In genomic region chr10:91907033-91907594, GRCh38 we compare ENCODE assay signal across 11 cellular contexts. TPM values are rescaled to one million over a fixed set of nuclear protein-coding genes. Genes with fewer than 3 reads are reported as not detected.
A peak's percentile ranks its signal among the peaks of the same experiment; 100 is the strongest.
DNase-seq lines count a peak whose midpoint lies in the region; ATAC-seq, FAIRE-seq and TF ChIP-seq lines count a peak whose summit lies in the region.
"Had no signal": no experiment of that assay in that cellular context is flagged by ENCODE, and none has a peak within 500 bp of the region (broad histone marks: within the 10 kb centered on the region; RNA-seq: fewer than 3 reads in every experiment).

No MANE protein-coding gene starts in this region.

- H3K27ac Mint-ChIP-seq in T-helper 2 cell treated with Interferon-gamma antibody and Interleukin-4, amounts not matched to agents 5 μg/mL and 100 μg/mL, for 36 hours, result no peak overlapping the region

- POLR2A ChIA-PET in H1 (lab: Charles Lee; ENCODE audit: partially characterized antibody), result interaction anchor here (1.2 to 2.6 kb wide), 5 partner anchors 10 to 42 kb away, joined by 3 to 26 read pairs (median 14); partner anchors contain the start of gene BTAF1

- H3K4me3 Mint-ChIP-seq in T-helper 2 cell treated with Interferon-gamma antibody and Interleukin-4, amounts not matched to agents 5 μg/mL and 100 μg/mL, for 36 hours, result peak overlapping the region; percentile 89

- H3K4me1 Mint-ChIP-seq in T-helper 2 cell treated with Interferon-gamma antibody and Interleukin-4, amounts not matched to agents 5 μg/mL and 100 μg/mL, for 36 hours (ENCODE audit: low read depth), result peaks cover 27% of the 10 kb centered on the region

- no peak overlapping the region for H2BK120ac ChIP-seq in H1 (replicated peaks; ENCODE audit: low read depth, low read length)

- no peak overlapping the region for H3K14ac ChIP-seq in H1 (ENCODE audit: insufficient read length)

- peaks cover 16% of the 10 kb centered on the region for H3K79me2 ChIP-seq in Loucy (ENCODE audit: insufficient read depth, low read length)
- H3K79me2 ChIP-seq in H1 (ENCODE audit: control insufficient read depth in 1 of 2, insufficient read depth in 2 of 2, low read length in 2 of 2), result peaks cover 10 to 36% of the 10 kb centered on the region in 2 experiments

- H3K56ac ChIP-seq in H1 (replicated peaks; ENCODE audit: insufficient read length, low read depth, low read length), result no peak overlapping the region

- no peak for TF ChIP-seq CTCF in Loucy (conservative IDR thresholded peaks at IDR 0.05; ENCODE audit: low read length)
- TF ChIP-seq CTCF in H1 (IDR thresholded peaks at IDR 0.05; ENCODE audit: control extremely low read depth in 1 of 3, insufficient read depth in 1 of 3, low read depth in 1 of 3, low read length in 3 of 3), result no peak

- H3K23me2 ChIP-seq in H1 (ENCODE audit: low read depth, low read length), result peaks cover 15% of the 10 kb centered on the region

- H4K8ac ChIP-seq in H1 (ENCODE audit: extremely low read depth, insufficient read depth, low read length), result no peak overlapping the region

- no peak overlapping the region for H2BK12ac ChIP-seq in H1 (ENCODE audit: low read depth, low read length)

- no peak for FAIRE-seq in H1 (lab: Jason Lieb, UNC)
- FAIRE-seq: colon had no signal

- no peak overlapping the region for H4K91ac ChIP-seq in H1 (replicated peaks; ENCODE audit: insufficient read length, low read length)

- H3K4me3 ChIP-seq in Loucy (ENCODE audit: low read length, poor library complexity, severe bottlenecking) (peak overlapping the region; percentile 85), H1 (ENCODE audit: extremely low read depth in 1 of 4, insufficient read depth in 2 of 4, low read depth in 3 of 4, low read length in 4 of 4) (peak overlapping the region; percentile 69 to 88 (median 80)), neuron (ENCODE audit: low read length) (peak overlapping the region; percentile 84)

- no peak overlapping the region for H2BK15ac ChIP-seq in H1 (ENCODE audit: low read length)

- H4K5ac ChIP-seq in H1 (ENCODE audit: insufficient read length, low read depth, low read length), result no peak overlapping the region

- CTCF ChIA-PET in H1 (lab: Charles Lee; ENCODE audit: partially characterized antibody), result interaction anchor here (0.6 to 2.5 kb wide), 5 partner anchors 18 to 738 kb away, joined by 3 to 10 read pairs (median 5); no protein-coding TSS in a partner anchor

- WGBS in H1 (ENCODE audit: extremely low coverage in 1 of 2, insufficient coverage in 1 of 2, insufficient read length in 1 of 2, insufficient replicate concordance in 2 of 2, low coverage in 1 of 2, low lambda C conversion rate in 2 of 2, missing lambda C conversion rate in 1 of 2), 2 experiments, result 95% methylated on average over 5 of the region's 5 CpGs; no CpG with 5 or more reads in 1 of the 2 experiments

- peaks cover 24% of the 10 kb centered on the region for H3K4me1 ChIP-seq in Loucy (ENCODE audit: insufficient read depth, low read length, poor library complexity, severe bottlenecking)
- peaks cover 1 to 8% (median 6%) of the 10 kb centered on the region in 4 experiments; a peak in 3 of 7 replicates for H3K4me1 ChIP-seq in H1 (replicated peaks in 1 of 4; ENCODE audit: control insufficient read depth in 3 of 4, insufficient read depth in 4 of 4, low read length in 3 of 4)
- H3K4me1 ChIP-seq in neuron (ENCODE audit: insufficient read depth, low read length), result peaks cover 26% of the 10 kb centered on the region

- H3K36me3 Mint-ChIP-seq in T-helper 2 cell treated with Interferon-gamma antibody and Interleukin-4, amounts not matched to agents 5 μg/mL and 100 μg/mL, for 36 hours (ENCODE audit: low read depth), result peaks cover 3% of the 10 kb centered on the region

- peak overlapping the region; percentile 75 for H3K9ac ChIP-seq in Loucy (ENCODE audit: low read depth, low read length, poor library complexity, severe bottlenecking)
- H3K9ac ChIP-seq in H1 (replicated peaks in 1 of 4; ENCODE audit: extremely low read depth in 1 of 4, low read depth in 3 of 4, low read length in 3 of 4), result no peak overlapping the region

- peaks cover 3% of the 10 kb centered on the region for H3K9me3 Mint-ChIP-seq in T-helper 2 cell treated with Interferon-gamma antibody and Interleukin-4, amounts not matched to agents 5 μg/mL and 100 μg/mL, for 36 hours

- H2BK20ac ChIP-seq in H1 (ENCODE audit: low read length), result no peak overlapping the region

- H2AFZ ChIP-seq in Loucy (ENCODE audit: low read length), result no peak overlapping the region
- H2AFZ ChIP-seq in H1 (ENCODE audit: low read length), result no peak overlapping the region
- no peak overlapping the region for H2AFZ ChIP-seq in neuron (ENCODE audit: low read depth, low read length)

- 0 out of 2 replicates have a peak overlapping the region, but pooled peaks have one; percentile 72 for H2BK5ac ChIP-seq in H1 (ENCODE audit: low read depth, low read length)

- DNase-seq in T-helper 2 cell treated with Interferon-gamma antibody and Interleukin-4, amounts not matched to agents 5 μg/mL and 100 μg/mL, for 36 hours (ENCODE audit: low spot score), result no peak
- DNase-seq in T-helper 2 cell, result no peak
- DNase-seq in H1 (ENCODE audit: low read depth in 1 of 2, low spot score in 2 of 2), result no peak
- no peak for DNase-seq in NCI-H1417 (lab: John Stamatoyannopoulos, UW)
- DNase-seq: NCI-H2171, SIG-M5 had no signal

- H3K18ac ChIP-seq in H1 (ENCODE audit: extremely low read depth, low read length), result no peak overlapping the region

- no peak overlapping the region for H3K23ac ChIP-seq in H1 (ENCODE audit: insufficient read length)

- H3F3A ChIP-seq in Loucy (ENCODE audit: low read depth), result peaks cover 6% of the 10 kb centered on the region; the same call in 1 of the 2 replicates

- H3K27me3 ChIP-seq in Loucy (ENCODE audit: insufficient read depth, low read length, poor library complexity, severe bottlenecking) (no peaks in the 10 kb centered on the region), H1 (replicated peaks in 1 of 4; ENCODE audit: control insufficient read depth in 3 of 4, extremely low read depth in 1 of 4, insufficient read depth in 3 of 4, low read length in 3 of 4) (no peaks in the 10 kb centered on the region), neuron (ENCODE audit: insufficient read depth, low read length) (no peaks in the 10 kb centered on the region)

- ATAC-seq in GM19467 (IDR thresholded peaks at IDR 0.05; ENCODE audit: unreplicated experiment), result no peak
- ATAC-seq in HG02610 (IDR thresholded peaks at IDR 0.05; ENCODE audit: unreplicated experiment), result no peak

- H3K9me3 ChIP-seq in Loucy (ENCODE audit: insufficient read depth, low read depth, low read length), result no peaks in the 10 kb centered on the region
- H3K9me3 ChIP-seq in H1 (ENCODE audit: insufficient read depth in 2 of 2, low read depth in 1 of 2, low read length in 1 of 2), result no peaks in the 10 kb centered on the region
- H3K9me3 ChIP-seq in neuron (ENCODE audit: low read length), result peaks cover 6% of the 10 kb centered on the region

- H3K4ac ChIP-seq in H1 (replicated peaks; ENCODE audit: insufficient read length, low read depth, low read length), result no peak overlapping the region

- H3K27me3 Mint-ChIP-seq in T-helper 2 cell treated with Interferon-gamma antibody and Interleukin-4, amounts not matched to agents 5 μg/mL and 100 μg/mL, for 36 hours (ENCODE audit: low read depth), result peaks cover 3% of the 10 kb centered on the region

- H3K4me2 ChIP-seq in Loucy (ENCODE audit: low read depth, low read length, poor library complexity, severe bottlenecking) (peak overlapping the region; percentile 89), H1 (ENCODE audit: insufficient read depth in 1 of 2, low read depth in 2 of 2, low read length in 2 of 2) (peak overlapping the region; percentile 62 to 78)

- TF ChIP-seq POLR2A in H1 (IDR thresholded peaks at IDR 0.05; ENCODE audit: control extremely low read depth in 1 of 2, low read depth in 2 of 2, low read length in 2 of 2), result no peak

- H4K20me1 ChIP-seq in Loucy (ENCODE audit: insufficient read depth, low read length, poor library complexity, severe bottlenecking) (no peaks in the 10 kb centered on the region), H1 (replicated peaks in 1 of 2; ENCODE audit: control insufficient read depth in 1 of 2, insufficient read depth in 2 of 2, low read length in 2 of 2) (no peaks in the 10 kb centered on the region)

- H3K79me1 ChIP-seq in H1 (ENCODE audit: low read depth, low read length), result peaks cover 5% of the 10 kb centered on the region; the same call in 1 of the 2 replicates

- TF ChIP-seq RAD21 in H1 (IDR thresholded peaks at IDR 0.05 in 1 of 2, conservative IDR thresholded peaks at IDR 0.05 in 1 of 2; ENCODE audit: low read depth in 2 of 2, low read length in 2 of 2), result no peak

- no peaks in the 10 kb centered on the region for H3K36me3 ChIP-seq in Loucy (ENCODE audit: insufficient read depth, low read length)
- peaks cover 2 to 29% (median 10%) of the 10 kb centered on the region in 4 experiments; a peak in 5 of 8 replicates for H3K36me3 ChIP-seq in H1 (ENCODE audit: control insufficient read depth in 2 of 4, insufficient read depth in 4 of 4, low read length in 3 of 4)
- H3K36me3 ChIP-seq in neuron (ENCODE audit: insufficient read depth, low read length), result peaks cover 21% of the 10 kb centered on the region

- TF ChIP-seq EP300 in H1 (IDR thresholded peaks at IDR 0.05; ENCODE audit: borderline replicate concordance in 1 of 2, low read depth in 2 of 2, low read length in 2 of 2), result no peak

- H3K9me2 ChIP-seq in Loucy (replicated peaks; ENCODE audit: low read depth, low read length), result no peaks in the 10 kb centered on the region

- 0 out of 2 replicates have a peak overlapping the region, but pooled peaks have one; percentile 88 for H2AK5ac ChIP-seq in H1 (ENCODE audit: low read depth, low read length)

- no peak overlapping the region for H3K27ac ChIP-seq in H1 (ENCODE audit: low read depth, low read length)

RNA-seq across cellular contexts. Expression of gene FGFBP3, which starts 2.2 kb away (rescaled TPM):
- 115 and 120 TPM in 2 replicates for total RNA-seq in H1 (2021; fragmentation: NEBNext Ultra II Directional; extraction: Animal tissue kit (Norgen Biotek cat#: 25700))
- 54.6 and 55.8 TPM in 2 replicates for polyA plus RNA-seq in H1 (2011; rRNA removed)
- polyA plus RNA-seq in H1 (2011; cell fraction: cytosol; rRNA removed), result 53.2 TPM
- polyA plus RNA-seq in H1 (2011; cell fraction: nucleus; rRNA removed), result 32.4 TPM
- 128 to 197 TPM (median 154 TPM) in 4 replicates for polyA plus RNA-seq in H1 (2012, experiment 1 of 2)
- 79.1 TPM for polyA plus RNA-seq in H1 (2012, experiment 2 of 2)
- 168 TPM for polyA plus RNA-seq in H1 (2013, experiment 1 of 2)
- 221 TPM for polyA plus RNA-seq in H1 (2013, experiment 2 of 2)
- polyA minus RNA-seq in H1 (2011; rRNA and poly(A)+ RNA removed), result 14.3 and 15.7 TPM in 2 replicates
- polyA minus RNA-seq in H1 (2011; cell fraction: cytosol; rRNA and poly(A)+ RNA removed), result 34.3 TPM
- polyA minus RNA-seq in H1 (2011; cell fraction: nucleus; rRNA and poly(A)+ RNA removed), result 20.6 TPM

RNA-seq across cellular contexts. Expression of gene BTAF1, which starts 16.5 kb away (rescaled TPM):
- total RNA-seq in H1 (2021; fragmentation: NEBNext Ultra II Directional; extraction: Animal tissue kit (Norgen Biotek cat#: 25700)), result 39.1 TPM in 2 replicates
- 15.6 and 24.5 TPM in 2 replicates for polyA plus RNA-seq in H1 (2011; rRNA removed)
- 25.1 TPM for polyA plus RNA-seq in H1 (2011; cell fraction: cytosol; rRNA removed)
- 47.2 TPM for polyA plus RNA-seq in H1 (2011; cell fraction: nucleus; rRNA removed)
- polyA plus RNA-seq in H1 (2012, experiment 1 of 2), result 23.6 to 36.2 TPM (median 28.7 TPM) in 4 replicates
- 1.3 TPM for polyA plus RNA-seq in H1 (2012, experiment 2 of 2)
- 29.6 TPM for polyA plus RNA-seq in H1 (2013, experiment 1 of 2)
- 25.3 TPM for polyA plus RNA-seq in H1 (2013, experiment 2 of 2)
- 57.3 and 92.2 TPM in 2 replicates for polyA minus RNA-seq in H1 (2011; rRNA and poly(A)+ RNA removed)
- 28.8 TPM for polyA minus RNA-seq in H1 (2011; cell fraction: cytosol; rRNA and poly(A)+ RNA removed)
- 95.1 TPM for polyA minus RNA-seq in H1 (2011; cell fraction: nucleus; rRNA and poly(A)+ RNA removed)
